ENCODE assay signal across 8 cellular contexts in the genomic region with DNA sequence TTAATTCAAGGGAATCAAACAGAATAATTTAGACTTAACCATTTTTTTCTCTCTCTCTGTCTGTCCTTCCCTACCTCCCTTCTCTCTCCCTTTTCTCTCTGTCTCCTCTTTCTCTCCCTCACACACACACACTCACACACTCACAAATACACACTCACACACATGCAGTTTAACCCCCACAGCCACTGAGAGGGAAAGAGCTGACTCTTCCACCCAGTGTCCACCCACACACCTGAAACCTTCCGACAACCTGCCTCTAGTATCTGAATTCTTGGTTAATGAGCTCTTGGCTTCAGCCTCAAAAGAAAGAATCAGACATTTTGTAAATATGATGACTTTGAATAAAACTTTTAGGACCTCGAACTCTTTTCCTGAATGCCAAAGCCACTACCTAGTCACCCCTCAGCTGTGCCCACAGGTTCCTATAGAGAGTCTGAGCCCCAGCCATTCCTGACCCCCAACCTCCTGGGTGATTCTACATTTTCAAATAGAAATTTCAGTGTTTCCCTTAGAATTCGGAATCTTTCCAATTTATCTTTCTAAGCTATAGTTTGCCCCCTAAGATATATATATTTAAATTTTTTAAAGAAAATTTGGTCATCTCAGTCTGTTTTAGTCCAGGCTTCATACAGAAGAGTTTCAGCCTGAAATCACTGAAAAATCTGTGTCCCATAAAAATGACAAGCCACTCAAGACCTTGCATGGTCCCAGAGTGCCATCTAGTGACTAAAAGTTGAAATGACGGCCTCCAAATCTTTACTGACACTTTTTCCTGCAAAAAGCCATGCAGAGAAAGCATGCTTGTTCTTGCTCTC.
DNase-seq lines count a peak whose midpoint lies in the region; ATAC-seq, FAIRE-seq and TF ChIP-seq lines count a peak whose summit lies in the region.

No MANE protein-coding gene starts in this region.

- 3% methylated on average over 4 of the region's 4 CpGs for WGBS in HepG2 (ENCODE audit: low lambda C conversion rate)

- H3K9ac ChIP-seq in HepG2 (ENCODE audit: insufficient read depth, low read depth, low read length): no peak overlapping the region

- no TSS peak for BruUV-seq in HepG2 (replicated peaks; lab: Mats Ljungman, UMichigan)

- H3K27me3 Mint-ChIP-seq in T-helper 2 cell treated with Interferon-gamma antibody and Interleukin-4, amounts not matched to agents 5 μg/mL and 100 μg/mL, for 36 hours (ENCODE audit: low read depth): peaks cover 4% of the 10 kb centered on the region

- H3K27ac ChIP-seq in HepG2 (ENCODE audit: extremely low read length, insufficient read depth, low read length): no peak overlapping the region

- TF ChIP-seq CTCF in HepG2 (CRISPR knock-in tag; IDR thresholded peaks at IDR 0.05): peak; percentile 75

- no peaks in the 10 kb centered on the region for H3K36me3 Mint-ChIP-seq in T-helper 2 cell treated with Interferon-gamma antibody and Interleukin-4, amounts not matched to agents 5 μg/mL and 100 μg/mL, for 36 hours (ENCODE audit: low read depth)

- no peaks in the 10 kb centered on the region for H3K4me1 Mint-ChIP-seq in T-helper 2 cell treated with Interferon-gamma antibody and Interleukin-4, amounts not matched to agents 5 μg/mL and 100 μg/mL, for 36 hours (ENCODE audit: low read depth)

- peak; percentile 70 for FAIRE-seq in HepG2 (lab: Jason Lieb, UNC)

- no peak overlapping the region for H2AFZ ChIP-seq in HepG2 (ENCODE audit: low read length)

- ATAC-seq in GM19035 (IDR thresholded peaks at IDR 0.05; ENCODE audit: unreplicated experiment) (peak; percentile 49), HepG2 (peak; percentile 46), HG03280 (IDR thresholded peaks at IDR 0.05; ENCODE audit: unreplicated experiment) (no peak), HG02852 (IDR thresholded peaks at IDR 0.05; ENCODE audit: unreplicated experiment) (no peak)

- no peaks in the 10 kb centered on the region for H3K4me1 ChIP-seq in HepG2 (ENCODE audit: insufficient read depth, low read length)

- H3K4me3 ChIP-seq in HepG2 (replicated peaks in 1 of 3; ENCODE audit: insufficient read depth in 1 of 3, low read depth in 2 of 3, low read length in 3 of 3): no peak overlapping the region

- no peaks in the 10 kb centered on the region for H3K36me3 ChIP-seq in HepG2 (replicated peaks in 1 of 2; ENCODE audit: control insufficient read depth in 1 of 2, insufficient read depth in 2 of 2, low read length in 2 of 2)

- H3K79me2 ChIP-seq in HepG2 (ENCODE audit: insufficient read depth, low read length): no peaks in the 10 kb centered on the region

- no peaks in the 10 kb centered on the region for H3K9me3 ChIP-seq in HepG2 (ENCODE audit: low read length)

- no peaks in the 10 kb centered on the region for H4K20me1 ChIP-seq in HepG2 (ENCODE audit: insufficient read depth, low read length)

- H3K4me3 Mint-ChIP-seq in T-helper 2 cell treated with Interferon-gamma antibody and Interleukin-4, amounts not matched to agents 5 μg/mL and 100 μg/mL, for 36 hours: no peak overlapping the region

- POLR2A ChIA-PET in HepG2 (lab: Yijun Ruan, JAX): no interaction called here

- peak; percentile 74; the same call in 1 of the 2 replicates for TF ChIP-seq RAD21 in HepG2 (CRISPR knock-in tag; IDR thresholded peaks at IDR 0.05)

- no peak overlapping the region for H3K27ac Mint-ChIP-seq in T-helper 2 cell treated with Interferon-gamma antibody and Interleukin-4, amounts not matched to agents 5 μg/mL and 100 μg/mL, for 36 hours

- H3K9me3 Mint-ChIP-seq in T-helper 2 cell treated with Interferon-gamma antibody and Interleukin-4, amounts not matched to agents 5 μg/mL and 100 μg/mL, for 36 hours: no peaks in the 10 kb centered on the region

- H3K27me3 ChIP-seq in HepG2 (ENCODE audit: control insufficient read depth in 1 of 2, insufficient read depth in 2 of 2, low read length in 2 of 2): peaks cover 0 to 5% of the 10 kb centered on the region in 2 experiments; a peak in 1 of 5 replicates

- no peak for TF ChIP-seq EP300 in HepG2 (IDR thresholded peaks at IDR 0.05; ENCODE audit: low read depth in 2 of 2, low read length in 2 of 2)
- TF ChIP-seq EP300 in HepG2 (CRISPR knock-in tag; IDR thresholded peaks at IDR 0.05; ENCODE audit: borderline replicate concordance): no peak

- intact Hi-C loops in HepG2 (cut with micrococcal nuclease; ENCODE audit: unreplicated experiment): loop anchor here (1.0 kb wide), 2 partner anchors 408 to 726 kb away; no protein-coding TSS in a partner anchor

- TF ChIP-seq POLR2A in HepG2 (IDR thresholded peaks at IDR 0.05; ENCODE audit: insufficient read depth in 1 of 2, low read depth in 2 of 2, low read length in 2 of 2): no peak

- DNase-seq in DMS153 (lab: John Stamatoyannopoulos, UW) (peak; percentile 17), NCI-H2171 treated with DMSO at 0.1 percent for 48 hours (lab: John Stamatoyannopoulos, UW) (peak; percentile 8), T47D (ENCODE audit: low read depth in 1 of 2, low spot score in 1 of 2) (peak; percentile 38 to 85), HepG2 (ENCODE audit: low spot score) (peak; percentile 35)
- no peak for DNase-seq in T-helper 2 cell treated with Interferon-gamma antibody and Interleukin-4, amounts not matched to agents 5 μg/mL and 100 μg/mL, for 36 hours (ENCODE audit: low spot score)

- in situ Hi-C loops in T47D (cut with HindIII; ENCODE audit: low pct_unique_long_range_greater_than_20kb, low sequenced_read_pairs): no loop called here
- in situ Hi-C loops in HepG2 (cut with HindIII; ENCODE audit: extremely low pct_ligation_motif_present, low pct_unique_long_range_greater_than_20kb): loop anchor here (25.0 kb wide), 1 partner anchor 728 kb away; no protein-coding TSS in a partner anchor

- CTCF ChIA-PET in HepG2 (lab: Yijun Ruan, JAX; ENCODE audit: low intra/inter-chr PET ratio, low total read pairs): interaction anchor here (1.2 to 2.8 kb wide), 4 partner anchors 348 to 726 kb away, joined by 6 to 21 read pairs (median 8); no protein-coding TSS in a partner anchor

- H3K4me2 ChIP-seq in HepG2 (ENCODE audit: low read depth, low read length): no peak overlapping the region

TF ChIP-seq in HepG2, 621 proteins besides CTCF, POLR2A, EP300 and RAD21:
- TF ChIP-seq IRX3 (CRISPR knock-in tag; IDR thresholded peaks at IDR 0.05; ENCODE audit: borderline replicate concordance, low read depth) (no peak), STAG1 (CRISPR knock-in tag; IDR thresholded peaks at IDR 0.05) (peak; percentile 82), RNF2 (conservative IDR thresholded peaks at IDR 0.05; ENCODE audit: low read depth) (no peak), MAFK (conservative IDR thresholded peaks at IDR 0.05 in 1 of 2, IDR thresholded peaks at IDR 0.05 in 1 of 2; ENCODE audit: low read length in 2 of 2) (0 out of 4 replicates have a peak, but pooled peaks of 1 of the 2 experiments have one; percentile 18), SMC3 (IDR thresholded peaks at IDR 0.05; ENCODE audit: low read length) (peak; percentile 78)

Comparison
In these comparisons a context has a peak if more than half of its experiments do, and no peak if none do; other contexts are left out.
1. ATAC-seq: peak in GM19035 (single experiment) and HepG2 (single experiment); none in HG03280 (single experiment) and HG02852 (single experiment).